9 cellular contexts compared by ENCODE assay signal in the genomic region with DNA sequence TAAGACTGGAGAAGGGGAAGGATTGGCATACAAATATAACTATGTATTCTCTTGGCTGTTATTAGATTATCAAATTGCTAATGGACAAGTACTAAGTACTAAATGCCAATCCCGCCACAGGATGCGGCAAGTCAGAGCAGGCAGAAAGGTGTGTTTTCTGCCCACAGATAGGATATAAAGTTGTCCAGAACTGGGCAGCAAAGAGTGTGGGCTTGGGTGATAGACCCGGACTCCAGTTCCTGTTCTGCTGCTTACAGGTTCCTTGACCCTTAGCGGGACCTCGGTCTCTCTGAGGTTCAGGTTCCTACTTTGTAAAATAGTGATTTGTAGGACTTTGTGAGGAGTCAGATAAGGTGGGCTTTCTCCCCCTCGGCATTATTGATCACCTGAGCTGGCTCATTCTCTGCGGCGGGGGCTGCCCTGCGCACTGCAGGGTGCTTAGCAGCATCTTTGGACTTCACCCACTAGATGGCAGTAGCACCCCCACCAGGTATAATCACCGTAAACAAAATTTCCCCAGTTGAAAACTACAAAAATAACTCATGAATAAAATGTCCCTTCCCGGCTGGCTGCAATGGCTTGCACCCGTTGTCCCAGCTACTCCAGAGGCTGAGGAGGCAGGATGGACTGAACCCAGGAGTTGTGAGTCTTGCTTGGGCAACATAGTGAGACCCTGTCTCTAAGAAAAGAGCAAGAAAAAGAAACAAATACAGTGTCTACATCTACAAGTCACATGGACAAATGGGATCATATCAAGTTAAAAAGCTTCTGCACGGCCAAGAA.
DNase-seq lines count a peak whose midpoint lies in the region; ATAC-seq and TF ChIP-seq lines count a peak whose summit lies in the region.
"Had no signal": no experiment of that assay in that cellular context is flagged by ENCODE, and none has a peak within 500 bp of the region (broad histone marks: within the 10 kb centered on the region; RNA-seq: fewer than 3 reads in every experiment).

No MANE protein-coding gene starts in this region.

- H3K9me3 Mint-ChIP-seq in nephron progenitor cell = peaks cover 7% of the 10 kb centered on the region

- H3K4me1 ChIP-seq in mammary epithelial cell (ENCODE audit: insufficient read depth, low read length) = no peaks in the 10 kb centered on the region

- WGBS in mammary epithelial cell (ENCODE audit: low coverage, missing lambda C conversion rate) = 40% methylated on average over 13 of the region's 13 CpGs

- H3K4me2 ChIP-seq in mammary epithelial cell (ENCODE audit: insufficient read depth, low read depth, low read length) = no peak overlapping the region

- H3K4me3 Mint-ChIP-seq in nephron progenitor cell = no peak overlapping the region

- TF ChIP-seq CTCF in C4-2B (conservative IDR thresholded peaks at IDR 0.05) (peak; percentile 94), mammary epithelial cell (conservative IDR thresholded peaks at IDR 0.05 in 1 of 2, IDR thresholded peaks at IDR 0.05 in 1 of 2; ENCODE audit: extremely low read depth in 1 of 2, insufficient read depth in 1 of 2, low read depth in 1 of 2, low read length in 2 of 2) (peak; percentile 58 to 70), nephron progenitor cell (IDR thresholded peaks at IDR 0.05) (peak; percentile 70)

- dilution Hi-C loops in mammary epithelial cell (cut with HindIII; ENCODE audit: low sequenced_read_pairs) = no loop called here

- H3K9ac ChIP-seq in mammary epithelial cell (ENCODE audit: insufficient read depth, low read length) = no peak overlapping the region

- no peak overlapping the region for H2AFZ ChIP-seq in mammary epithelial cell (ENCODE audit: low read depth, low read length)

- peaks cover 21% of the 10 kb centered on the region for H3K4me1 Mint-ChIP-seq in nephron progenitor cell

- H3K36me3 ChIP-seq in mammary epithelial cell (ENCODE audit: insufficient read depth, low read length) = no peaks in the 10 kb centered on the region

- H4K20me1 ChIP-seq in mammary epithelial cell (ENCODE audit: insufficient read depth, low read length) = no peaks in the 10 kb centered on the region

- CTCF ChIA-PET in mammary epithelial cell (lab: Charles Lee; ENCODE audit: low non-redundant PET) = interaction anchor here (0.6 kb wide), 1 partner anchor 462 kb away, joined by 4 read pairs; no protein-coding TSS in a partner anchor

- peak; percentile 75 for ATAC-seq in GM18511 (IDR thresholded peaks at IDR 0.05; ENCODE audit: unreplicated experiment)
- ATAC-seq in HG02943 (IDR thresholded peaks at IDR 0.05; ENCODE audit: low read depth, unreplicated experiment) = peak; percentile 74

- H3K27ac ChIP-seq in C4-2B (no peak overlapping the region), mammary epithelial cell (ENCODE audit: insufficient read depth, low read depth, low read length) (no peak overlapping the region)

- peak; percentile 56 for DNase-seq in RPMI8226
- DNase-seq in mammary epithelial cell = no peak
- peak; percentile 46 for DNase-seq in nephron progenitor cell
- DNase-seq in NCI-H187 (lab: John Stamatoyannopoulos, UW) = no peak
- no peak for DNase-seq in OCI-M1 (lab: John Stamatoyannopoulos, UW)
- DNase-seq: left cardiac atrium had no signal

- no TSS peak for BruUV-seq in mammary epithelial cell (replicated peaks; lab: Mats Ljungman, UMichigan)

- H3K79me2 ChIP-seq in mammary epithelial cell (ENCODE audit: insufficient read depth, low read length) = no peaks in the 10 kb centered on the region

- H3K27me3 Mint-ChIP-seq in nephron progenitor cell (ENCODE audit: low read depth, poor library complexity) = peaks cover 3% of the 10 kb centered on the region

- intact Hi-C loops in mammary epithelial cell (cut with micrococcal nuclease) = loop anchor here (5.0 kb wide), 1 partner anchor 1514 kb away; no protein-coding TSS in a partner anchor

- no peaks in the 10 kb centered on the region for H3K36me3 Mint-ChIP-seq in nephron progenitor cell (ENCODE audit: low read depth)

- no peak overlapping the region for H3K4me3 ChIP-seq in mammary epithelial cell (replicated peaks in 1 of 3; ENCODE audit: insufficient read depth in 1 of 3, low read depth in 2 of 3, low read length in 3 of 3)

- in situ Hi-C loops in mammary epithelial cell (cut with MboI; ENCODE audit: low sequenced_read_pairs in 2 of 2) = no loop called here

- no peaks in the 10 kb centered on the region for H3K27me3 ChIP-seq in mammary epithelial cell (ENCODE audit: insufficient read depth, low read length)

- no peak overlapping the region for H3K27ac Mint-ChIP-seq in nephron progenitor cell

- H3K9me3 ChIP-seq in mammary epithelial cell (replicated peaks; ENCODE audit: insufficient read depth, low read length) = no peaks in the 10 kb centered on the region

Comparison
In these comparisons a context has a peak if more than half of its experiments do, and no peak if none do; other contexts are left out.
1. DNase-seq: peak in RPMI8226 (single experiment) and nephron progenitor cell (single experiment); none in mammary epithelial cell (single experiment), NCI-H187 (0 of 2) and OCI-M1 (single experiment).
2. Peak in every context shown above with its lines, with median percentiles within 50 percentile points of each other: CTCF ChIP-seq.